25 cellular contexts compared by ENCODE assay signal in genomic region chr2:8720741-8721140, GRCh38.
"Had no signal": no experiment of that assay in that cellular context is flagged by ENCODE, and none has a peak within 500 bp of the region (broad histone marks: within the 10 kb centered on the region; RNA-seq: fewer than 3 reads in every experiment).

No MANE protein-coding gene starts in this region.

- ATAC-seq: activated CD8-positive, alpha-beta memory T cell treated with anti-CD3 and anti-CD28 coated beads, Interleukin-2, amount 10 ng/mL, durations not matched to agents 7 days and 5 days; T-cell had no signal

- H3K4me3 Mint-ChIP-seq: activated B cell treated with CpG ODN at 0.5 μM for 24 hours; activated CD4-positive, alpha-beta T cell treated with anti-CD3 and anti-CD28 coated beads, Interleukin-2, amount 10 ng/mL, durations not matched to agents 24 days and 14 days; activated CD8-positive, alpha-beta memory T cell treated with anti-CD3 and anti-CD28 coated beads, Interleukin-2, amount 10 ng/mL, durations not matched to agents 7 days and 5 days; activated naive CD4-positive, alpha-beta T cell treated with anti-CD3 and anti-CD28 coated beads, Interleukin-2, amount 50 U/mL, for 24 hours; activated T-cell treated with anti-CD3 and anti-CD28 coated beads, Interleukin-2, amount 50 U/mL, for 24 hours; activated T-helper 1 cell treated with anti-CD3 and anti-CD28 coated beads, Interleukin-12 subunit alpha, Interleukin-12 subunit beta, Interleukin-2, Interleukin-4 antibody, amounts not matched to agents 30 ng/mL and 10 ng/mL and 1 ng/mL, durations not matched to agents 14 hours and 24 hours and 36 hours; T-cell had no signal

- H3K27ac Mint-ChIP-seq: activated B cell treated with CpG ODN at 0.5 μM for 24 hours; activated CD4-positive, alpha-beta T cell treated with anti-CD3 and anti-CD28 coated beads, Interleukin-2, amount 10 ng/mL, durations not matched to agents 24 days and 14 days; activated CD8-positive, alpha-beta memory T cell treated with anti-CD3 and anti-CD28 coated beads, Interleukin-2, amount 10 ng/mL, durations not matched to agents 7 days and 5 days; activated naive CD4-positive, alpha-beta T cell treated with anti-CD3 and anti-CD28 coated beads, Interleukin-2, amount 50 U/mL, for 24 hours; activated T-cell treated with anti-CD3 and anti-CD28 coated beads, Interleukin-2, amount 50 U/mL, for 24 hours; activated T-helper 1 cell treated with anti-CD3 and anti-CD28 coated beads, Interleukin-12 subunit alpha, Interleukin-12 subunit beta, Interleukin-2, Interleukin-4 antibody, amounts not matched to agents 30 ng/mL and 10 ng/mL and 1 ng/mL, durations not matched to agents 14 hours and 24 hours and 36 hours; T-cell had no signal

- H3K4me3 ChIP-seq: breast epithelium, PC-9, SK-N-MC had no signal

- H3K4me2 ChIP-seq: PC-9 had no signal

- H3K36me3 ChIP-seq: breast epithelium had no signal

- H3K27me3 Mint-ChIP-seq: activated CD4-positive, alpha-beta T cell treated with anti-CD3 and anti-CD28 coated beads, Interleukin-2, amount 10 ng/mL, durations not matched to agents 24 days and 14 days; activated naive CD4-positive, alpha-beta T cell treated with anti-CD3 and anti-CD28 coated beads, Interleukin-2, amount 50 U/mL, for 24 hours; activated T-cell treated with anti-CD3 and anti-CD28 coated beads, Interleukin-2, amount 50 U/mL, for 24 hours had no signal

- H2AFZ ChIP-seq: PC-9 had no signal

- H3K27ac ChIP-seq: breast epithelium, PC-9, SK-N-MC had no signal

- H3K9me3 ChIP-seq: breast epithelium had no signal

- H3K27me3 ChIP-seq: breast epithelium had no signal

- DNase-seq: activated B cell treated with CpG ODN at 0.5 μM for 24 hours; activated CD4-positive, alpha-beta T cell treated with anti-CD3 and anti-CD28 coated beads for 1 hour; activated CD4-positive, alpha-beta T cell treated with anti-CD3 and anti-CD28 coated beads, Interleukin-2, amount 10 ng/mL, durations not matched to agents 24 days and 14 days; activated CD4-positive, alpha-beta T cell treated with anti-CD3 and anti-CD28 coated beads, Interleukin-2, amount 50 U/mL, for 48 hours; activated CD8-positive, alpha-beta memory T cell treated with anti-CD3 and anti-CD28 coated beads, Interleukin-2, amount 10 ng/mL, durations not matched to agents 7 days and 5 days; activated effector memory CD4-positive, alpha-beta T cell treated with Interleukin-2 at 50 U/mL for 16 hours; activated naive CD4-positive, alpha-beta T cell; activated T-cell treated with anti-CD3 and anti-CD28 coated beads, Interleukin-2, amount 50 U/mL, for 24 hours; aorta; central memory CD4-positive, alpha-beta T cell; KG1; NCI-H1048; NCI-H1930; NCI-H2171; NCI-H2227 treated with DMSO at 0.1 percent for 48 hours; NCI-H526; NCI-H774; PC-9; T-cell; T-helper 2 cell; T1000 had no signal

- H3K36me3 Mint-ChIP-seq: T-cell had no signal

- H3K4me1 Mint-ChIP-seq: activated B cell treated with CpG ODN at 0.5 μM for 24 hours; activated CD4-positive, alpha-beta T cell treated with anti-CD3 and anti-CD28 coated beads, Interleukin-2, amount 10 ng/mL, durations not matched to agents 24 days and 14 days; activated CD8-positive, alpha-beta memory T cell treated with anti-CD3 and anti-CD28 coated beads, Interleukin-2, amount 10 ng/mL, durations not matched to agents 7 days and 5 days; activated naive CD4-positive, alpha-beta T cell treated with anti-CD3 and anti-CD28 coated beads, Interleukin-2, amount 50 U/mL, for 24 hours; T-cell had no signal

- H3K4me1 ChIP-seq: breast epithelium had no signal
